In the genomic region with DNA sequence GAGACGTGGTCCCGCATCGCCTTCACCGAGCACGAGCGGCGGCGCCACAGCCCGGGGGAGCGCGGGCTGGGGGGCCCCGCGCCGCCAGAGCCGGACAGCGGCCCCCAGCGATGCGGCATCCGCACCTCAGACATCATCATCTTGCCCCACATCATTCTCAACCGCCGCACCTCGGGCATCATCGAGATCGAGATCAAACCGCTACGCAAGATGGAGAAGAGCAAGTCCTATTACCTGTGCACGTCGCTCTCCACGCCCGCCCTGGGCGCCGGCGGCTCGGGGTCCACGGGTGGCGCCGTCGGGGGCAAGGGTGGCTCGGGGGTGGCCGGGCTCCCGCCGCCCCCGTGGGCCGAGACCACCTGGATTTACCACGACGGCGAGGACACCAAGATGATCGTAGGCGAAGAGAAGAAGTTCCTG, we compare ENCODE assay signal across 8 cellular contexts. TPM values are rescaled to one million over a fixed set of nuclear protein-coding genes. Genes with fewer than 3 reads are reported as not detected.
A peak's percentile ranks its signal among the peaks of the same experiment; 100 is the strongest.
DNase-seq lines count a peak whose midpoint lies in the region; ATAC-seq and TF ChIP-seq lines count a peak whose summit lies in the region.

No MANE protein-coding gene starts in this region.

- H3K9ac ChIP-seq in mesendoderm (ENCODE audit: low read length) = peak overlapping the region; percentile 82

- ATAC-seq in GM19455 (IDR thresholded peaks at IDR 0.05; ENCODE audit: unreplicated experiment) (peak; percentile 1), T-cell (replicated peaks in 1 of 4) (no peak), HG02870 (IDR thresholded peaks at IDR 0.05; ENCODE audit: unreplicated experiment) (no peak)

- H3K4me3 Mint-ChIP-seq in T-cell = peak overlapping the region; percentile 91 to 93 (median 92)

- peak overlapping the region; percentile 94 for H3K23ac ChIP-seq in mesendoderm (ENCODE audit: low read length)

- peak overlapping the region; percentile 96 for H3K56ac ChIP-seq in mesendoderm (ENCODE audit: low read length)

- H2AK5ac ChIP-seq in mesendoderm (ENCODE audit: low read length) = no peak overlapping the region

- peak overlapping the region; percentile 66 for H3K4me2 ChIP-seq in mesendoderm (ENCODE audit: low read length)

- H3K4ac ChIP-seq in mesendoderm (ENCODE audit: low read depth, low read length) = no peak overlapping the region

- no peak overlapping the region for H2BK5ac ChIP-seq in mesendoderm (ENCODE audit: low read length)

- H3K36me3 Mint-ChIP-seq in T-cell = no peaks in the 10 kb centered on the region

- peaks cover 0 to 9% of the 10 kb centered on the region in 2 donors for H3K27me3 Mint-ChIP-seq in T-cell

- H2BK120ac ChIP-seq in mesendoderm (ENCODE audit: low read depth, low read length) = no peak overlapping the region

- DNase-seq in AG20443 (ENCODE audit: low spot score) = peak; percentile 20
- DNase-seq in T-cell = peak in 28 of 34 experiments; percentile 1 to 36 (median 20)
- DNase-seq in cardiac fibroblast (ENCODE audit: low read depth in 2 of 2) = no peak
- DNase-seq in mesendoderm = peak; percentile 43
- no peak for DNase-seq in AG08395 (ENCODE audit: low spot score)

- no peak overlapping the region for H4K5ac ChIP-seq in mesendoderm (ENCODE audit: low read length)

- H3K4me1 Mint-ChIP-seq in T-cell = peaks cover 58 to 62% (median 59%) of the 10 kb centered on the region in 3 donors

- H3K79me1 ChIP-seq in mesendoderm (ENCODE audit: low read length) = no peaks in the 10 kb centered on the region

- CTCF ChIA-PET in T-cell (lab: Charles Lee) = interaction anchor here in 1 of 2 donors (0.6 to 1.6 kb wide), 6 partner anchors 150 to 1122 kb away, joined by 3 to 6 read pairs (median 4); a partner anchor contains a TSS

- no peaks in the 10 kb centered on the region for H3K27me3 ChIP-seq in mesendoderm (ENCODE audit: insufficient read depth, low read length, poor library complexity)

- H3K4me3 ChIP-seq in cardiac fibroblast (replicated peaks in 1 of 2; ENCODE audit: low read depth in 2 of 2, low read length in 2 of 2) (peak overlapping the region; percentile 89 to 99), mesendoderm (ENCODE audit: low read length) (peak overlapping the region; percentile 94)

- no peak overlapping the region for H2BK15ac ChIP-seq in mesendoderm (replicated peaks; ENCODE audit: low read depth)

- H4K8ac ChIP-seq in mesendoderm (ENCODE audit: low read depth, low read length) = no peak overlapping the region

- H3K36me3 ChIP-seq in mesendoderm (ENCODE audit: control insufficient read depth, insufficient read depth, low read length) = no peaks in the 10 kb centered on the region

- no peaks in the 10 kb centered on the region for H3K79me2 ChIP-seq in mesendoderm (ENCODE audit: control insufficient read depth, insufficient read depth, low read length)

- TF ChIP-seq CTCF in cardiac fibroblast (IDR thresholded peaks at IDR 0.05; ENCODE audit: low read depth, low read length) = no peak

- H3K27ac Mint-ChIP-seq in T-cell = no peak overlapping the region

- H3K27ac ChIP-seq in mesendoderm (ENCODE audit: low read depth, low read length) (no peak overlapping the region), temporal lobe (ENCODE audit: low read depth, low read length) (peak overlapping the region; percentile 73)

- H3K18ac ChIP-seq in mesendoderm (ENCODE audit: low read length) = no peak overlapping the region

- H3K9me3 Mint-ChIP-seq in T-cell = no peaks in the 10 kb centered on the region

- peaks cover 6% of the 10 kb centered on the region for H3K4me1 ChIP-seq in mesendoderm (ENCODE audit: control insufficient read depth, low read depth, low read length)

- POLR2A ChIA-PET in T-cell (lab: Charles Lee) = no interaction called here

- WGBS in mesendoderm (ENCODE audit: extremely low coverage, insufficient coverage, low lambda C conversion rate) = no CpG with 5 or more reads among the region's 49 CpGs

RNA-seq across cellular contexts. Expression of a gene that starts 0.7 kb away (rescaled TPM):
- total RNA-seq in T-cell (10 to 100 TPM; 11.6 to 15.4 (median 14.2) TPM), temporal lobe (9.6 TPM)
- 4.1 TPM for polyA plus RNA-seq in mesendoderm (2013, experiment 1 of 2)
- 4.2 TPM for polyA plus RNA-seq in mesendoderm (2013, experiment 2 of 2)

RNA-seq across cellular contexts. Expression of a gene that starts 49.6 kb away (rescaled TPM):
- total RNA-seq in T-cell (1 to 10 TPM in 1 of 5 donors, under 1 TPM in 4; 0.26 to 1.3 (median 0.50) TPM), temporal lobe (9.1 TPM)
- polyA plus RNA-seq in mesendoderm (2013, experiment 1 of 2) = 7.4 TPM
- 7.2 TPM for polyA plus RNA-seq in mesendoderm (2013, experiment 2 of 2)

Comparison
In these comparisons a context has a peak if more than half of its experiments do, and no peak if none do; other contexts are left out.
1. DNase-seq: peak in AG20443 (single experiment), T-cell (28 of 34) and mesendoderm (single experiment); none in cardiac fibroblast (0 of 2) and AG08395 (single experiment).